8 cellular contexts compared by ENCODE assay signal in genomic region chr9:5437254-5438216, GRCh38. TPM values are rescaled to one million over a fixed set of nuclear protein-coding genes. Genes with fewer than 3 reads are reported as not detected.
DNase-seq lines count a peak whose midpoint lies in the region; ATAC-seq and TF ChIP-seq lines count a peak whose summit lies in the region.

Gene PLGRKT, minus strand, starts transcription at chr9:5437925. Its CDS starts 5,948 bp downstream, at chr9:5431977.

- intact Hi-C loops in T-helper 2 cell treated with Interferon-gamma antibody and Interleukin-4, amounts not matched to agents 100 ng/mL and 5 ng/mL, for 36 hours (cut with micrococcal nuclease): loop anchor here (1.0 to 5.0 kb wide), 10 partner anchors 13 to 975 kb away; partner anchors contain the start of genes AK3, CD274, JAK2 and RCL1
- intact Hi-C loops in left ventricle myocardium superior (cut with micrococcal nuclease) (no loop called here), prostate gland (cut with DNase I) (loop anchor here (5.0 to 10.0 kb wide), 2 partner anchors 150 to 453 kb away; partner anchors contain the start of gene JAK2)

- H3K27me3 ChIP-seq in prostate gland (replicated peaks; ENCODE audit: insufficient read depth): no peaks in the 10 kb centered on the region

- H3K4me1 ChIP-seq in prostate gland (replicated peaks) (peaks cover 2% of the 10 kb centered on the region), urinary bladder (ENCODE audit: insufficient read depth) (no peaks in the 10 kb centered on the region)

- ATAC-seq in GM18498 (IDR thresholded peaks at IDR 0.05; ENCODE audit: unreplicated experiment) (peak; percentile 89), HG02938 (IDR thresholded peaks at IDR 0.05; ENCODE audit: unreplicated experiment) (peak; percentile 70), left ventricle myocardium superior (peak; percentile 99)

- TF ChIP-seq CTCF in prostate gland (IDR thresholded peaks at IDR 0.05): peak in 1 of 4 experiments; percentile 34

- DNase-seq in NCI-H187 (lab: John Stamatoyannopoulos, UW): peak; percentile 68 to 80
- DNase-seq in anterior cingulate cortex (lab: John Stamatoyannopoulos, UW): peak; percentile 59 to 98 (median 95)
- DNase-seq in left ventricle myocardium superior: peak; percentile 98
- DNase-seq in prostate gland (ENCODE audit: low spot score): peak; percentile 93

- WGBS in prostate gland: under 1% methylated on average over 54 of the region's 55 CpGs
- WGBS in urinary bladder: under 1% methylated on average over 55 of the region's 55 CpGs

- TF ChIP-seq POLR2A in prostate gland (IDR thresholded peaks at IDR 0.05): peak; percentile 84

- H3K27ac ChIP-seq in prostate gland (peak within 1 kb of the TSS; percentile 87 to 88), urinary bladder (ENCODE audit: low read depth) (peak within 1 kb of the TSS; percentile 96)

- H3K4me3 ChIP-seq in prostate gland (peak within 1 kb of the TSS; percentile 61 to 71), urinary bladder (ENCODE audit: low read depth, low read length) (peak within 1 kb of the TSS; percentile 71)

- H3K9me3 ChIP-seq in prostate gland: no peaks in the 10 kb centered on the region

- H3K36me3 ChIP-seq in prostate gland (no peaks in the 10 kb centered on the region), urinary bladder (ENCODE audit: insufficient read depth) (no peaks in the 10 kb centered on the region)

RNA-seq across cellular contexts. Expression of gene PLGRKT, which starts in this region (rescaled TPM):
- total RNA-seq in T-helper 2 cell treated with Interferon-gamma antibody and Interleukin-4, amounts not matched to agents 100 ng/mL and 5 ng/mL, for 36 hours: 26.4 and 27.9 TPM in 2 replicates
- 41.6 TPM for total RNA-seq in left ventricle myocardium superior
- total RNA-seq in prostate gland: 10 to 100 TPM; 10.4 to 49.6 TPM
- total RNA-seq in urinary bladder: 24.1 TPM
- polyA plus RNA-seq in urinary bladder: 24.1 TPM

Comparison
In these comparisons a context has a peak if more than half of its experiments do, and no peak if none do; other contexts are left out.
1. Peak in every context shown above with its lines: DNase-seq, ATAC-seq, H3K4me3 ChIP-seq and H3K27ac ChIP-seq.